9 cellular contexts compared by ENCODE assay signal in the genomic region with DNA sequence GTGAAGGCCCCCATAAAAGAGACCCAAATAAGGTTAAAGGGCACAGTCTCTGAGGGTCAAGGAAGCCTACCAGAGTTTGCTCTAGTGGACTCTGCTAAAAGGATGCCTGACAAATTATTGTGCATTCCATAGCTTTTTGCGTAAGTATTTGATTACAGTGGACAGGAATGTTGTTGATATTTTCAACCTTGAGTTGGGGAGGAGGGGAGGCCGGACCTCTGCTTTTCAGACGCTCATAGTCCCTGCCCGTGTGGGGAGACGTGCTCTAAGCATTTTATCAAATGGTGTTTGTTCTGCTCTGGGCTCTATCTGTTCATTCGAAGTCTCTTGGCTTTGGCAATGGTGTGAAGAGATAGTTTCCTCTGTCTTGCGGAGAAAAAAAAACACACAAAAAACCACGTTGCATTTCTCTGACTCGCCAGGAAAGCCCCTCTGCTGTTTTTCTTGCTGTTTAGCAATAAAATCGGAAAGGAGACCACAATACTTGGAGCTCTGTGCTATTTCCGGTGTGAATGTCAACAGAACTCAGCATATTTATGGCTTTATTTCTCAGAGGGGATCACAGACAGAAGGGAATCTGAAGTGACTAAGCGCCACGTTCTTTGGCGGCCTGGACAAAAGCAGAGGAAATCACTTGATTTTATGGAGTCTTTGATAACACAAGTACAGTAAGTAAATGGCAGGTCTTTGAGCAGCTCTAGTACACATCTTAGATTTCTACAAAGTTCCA.
DNase-seq lines count a peak whose midpoint lies in the region; TF ChIP-seq lines count a peak whose summit lies in the region.
"Had no signal": no experiment of that assay in that cellular context is flagged by ENCODE, and none has a peak within 500 bp of the region (broad histone marks: within the 10 kb centered on the region; RNA-seq: fewer than 3 reads in every experiment).

No MANE protein-coding gene starts in this region.

- DNase-seq in DMS153 treated with DMSO at 0.1 percent for 48 hours (lab: John Stamatoyannopoulos, UW; ENCODE audit: unreplicated experiment) (peak; percentile 6), DMS153 (lab: John Stamatoyannopoulos, UW) (no peak), T1000 (lab: John Stamatoyannopoulos, UW) (peak; percentile 66), fibroblast of the aortic adventitia (ENCODE audit: low read depth) (peak; percentile 33), DMS53 (lab: John Stamatoyannopoulos, UW) (no peak), SK-N-DZ (ENCODE audit: low spot score) (no peak), pons (ENCODE audit: low spot score) (no peak)
- DNase-seq: NCI-H1092 treated with DMSO at 0.1 percent for 48 hours had no signal

- no peaks in the 10 kb centered on the region for H3K27me3 ChIP-seq in skeletal muscle satellite cell (ENCODE audit: control insufficient read depth, insufficient read depth, low read length)

- peak overlapping the region; percentile 44 for H3K4me2 ChIP-seq in skeletal muscle satellite cell (ENCODE audit: low read length)

- peak overlapping the region; percentile 38 for H3K9ac ChIP-seq in skeletal muscle satellite cell (ENCODE audit: low read depth, low read length)

- peaks cover 15% of the 10 kb centered on the region for H3K4me1 ChIP-seq in skeletal muscle satellite cell (ENCODE audit: control insufficient read depth, insufficient read depth, low read length)

- no peak for TF ChIP-seq CTCF in fibroblast of the aortic adventitia (IDR thresholded peaks at IDR 0.05; ENCODE audit: insufficient read depth, low read length)

- no peak overlapping the region for H3K4me3 ChIP-seq in fibroblast of the aortic adventitia (ENCODE audit: low read depth, low read length)
- peak overlapping the region; percentile 19 for H3K4me3 ChIP-seq in skeletal muscle satellite cell (ENCODE audit: low read length)

- no peaks in the 10 kb centered on the region for H3K36me3 ChIP-seq in skeletal muscle satellite cell (ENCODE audit: insufficient read depth, low read length)

- H3K9me3 ChIP-seq in skeletal muscle satellite cell (replicated peaks; ENCODE audit: low read length): no peaks in the 10 kb centered on the region

Comparison
In these comparisons a context has a peak if more than half of its experiments do, and no peak if none do; other contexts are left out.
1. DNase-seq: peak in DMS153 treated with DMSO at 0.1 percent for 48 hours (single experiment), T1000 (single experiment) and fibroblast of the aortic adventitia (single experiment); none in DMS153 (single experiment), DMS53 (single experiment), SK-N-DZ (single experiment) and pons (single experiment).